ENCODE assay signal across 8 cellular contexts in genomic region chr12:64611430-64612286, GRCh38. TPM values are rescaled to one million over a fixed set of nuclear protein-coding genes. Genes with fewer than 3 reads are reported as not detected.
DNase-seq lines count a peak whose midpoint lies in the region; ATAC-seq and TF ChIP-seq lines count a peak whose summit lies in the region.

No MANE protein-coding gene starts in this region.

- peak overlapping the region; percentile 80 for H3K4ac ChIP-seq in IMR-90 (ENCODE audit: low read depth, low read length)

- H3K4me2 ChIP-seq in IMR-90 (ENCODE audit: low read depth, low read length): peak overlapping the region; percentile 100

- no peak for TF ChIP-seq POLR2A in IMR-90 (IDR thresholded peaks at IDR 0.05; ENCODE audit: low read depth, low read length)

- H3K4me1 ChIP-seq in IMR-90 (ENCODE audit: control insufficient read depth, insufficient read depth, low read length) (peaks cover 4% of the 10 kb centered on the region; the same call in 1 of the 2 replicates), esophagus (ENCODE audit: control insufficient read depth in 2 of 2, insufficient read depth in 2 of 2, low read length in 1 of 2) (no peaks in the 10 kb centered on the region)

- H3K9me3 Mint-ChIP-seq in activated CD4-positive, alpha-beta memory T cell treated with anti-CD3 and anti-CD28 coated beads for 36 hours: no peaks in the 10 kb centered on the region
- no peaks in the 10 kb centered on the region for H3K9me3 Mint-ChIP-seq in natural killer cell

- no peaks in the 10 kb centered on the region for H3K9me3 ChIP-seq in IMR-90 (ENCODE audit: control insufficient read depth, insufficient read depth, low read length)
- H3K9me3 ChIP-seq in esophagus (ENCODE audit: control insufficient read depth in 2 of 2, insufficient read depth in 1 of 2, low read depth in 1 of 2, low read length in 1 of 2): no peaks in the 10 kb centered on the region

- peak overlapping the region; percentile 71; the same call in 1 of the 2 replicates for H2AK5ac ChIP-seq in IMR-90 (ENCODE audit: low read depth, low read length)

- H3K36me3 Mint-ChIP-seq in activated CD4-positive, alpha-beta memory T cell treated with anti-CD3 and anti-CD28 coated beads for 36 hours: peaks cover 34% of the 10 kb centered on the region
- H3K36me3 Mint-ChIP-seq in natural killer cell: no peaks in the 10 kb centered on the region

- H3K14ac ChIP-seq in IMR-90 (replicated peaks; ENCODE audit: low read depth, low read length): peak overlapping the region; percentile 94

- peaks cover 46% of the 10 kb centered on the region for H3K4me1 Mint-ChIP-seq in activated CD4-positive, alpha-beta memory T cell treated with anti-CD3 and anti-CD28 coated beads for 36 hours (ENCODE audit: low read depth)
- H3K4me1 Mint-ChIP-seq in natural killer cell: peaks cover 53 to 62% of the 10 kb centered on the region in 2 donors

- peak overlapping the region; percentile 64 for H2BK120ac ChIP-seq in IMR-90 (ENCODE audit: low read depth, low read length)

- POLR2A ChIA-PET in IMR-90 (lab: Charles Lee; ENCODE audit: unreplicated experiment): interaction anchor here (0.6 kb wide), 2 partner anchors 25 to 84 kb away, joined by 5 to 9 read pairs; no protein-coding TSS in a partner anchor
- POLR2A ChIA-PET in activated CD4-positive, alpha-beta memory T cell treated with anti-CD3 and anti-CD28 coated beads for 36 hours (lab: Charles Lee): interaction anchor here (0.6 to 3.0 kb wide), 10 partner anchors 9 to 78 kb away, joined by 3 to 19 read pairs (median 4); no protein-coding TSS in a partner anchor

- H4K20me1 ChIP-seq in IMR-90 (ENCODE audit: insufficient read depth, low read length): peaks cover 6% of the 10 kb centered on the region; the same call in 1 of the 2 replicates

- no peaks in the 10 kb centered on the region for H3K27me3 ChIP-seq in IMR-90 (ENCODE audit: control insufficient read depth, insufficient read depth, low read length)
- H3K27me3 ChIP-seq in esophagus (ENCODE audit: control insufficient read depth in 1 of 2, insufficient read depth in 2 of 2, low read length in 2 of 2): no peaks in the 10 kb centered on the region

- TF ChIP-seq CTCF in C4-2B (conservative IDR thresholded peaks at IDR 0.05) (no peak), IMR-90 (conservative IDR thresholded peaks at IDR 0.05; ENCODE audit: low read depth, low read length) (no peak), natural killer cell (IDR thresholded peaks at IDR 0.05) (no peak)

- H4K5ac ChIP-seq in IMR-90 (ENCODE audit: low read depth, low read length): peak overlapping the region; percentile 87

- no peaks in the 10 kb centered on the region for H3K36me3 ChIP-seq in IMR-90 (ENCODE audit: control insufficient read depth, insufficient read depth, low read length)
- no peaks in the 10 kb centered on the region for H3K36me3 ChIP-seq in esophagus (ENCODE audit: control insufficient read depth in 2 of 2, insufficient read depth in 2 of 2, low read length in 1 of 2)

- H2AK9ac ChIP-seq in IMR-90 (replicated peaks; ENCODE audit: low read depth, low read length, poor library complexity): peak overlapping the region; percentile 94

- peak overlapping the region; percentile 95 for H3K4me3 Mint-ChIP-seq in activated CD4-positive, alpha-beta memory T cell treated with anti-CD3 and anti-CD28 coated beads for 36 hours
- peak overlapping the region; percentile 98 for H3K4me3 Mint-ChIP-seq in natural killer cell

- H4K8ac ChIP-seq in IMR-90 (ENCODE audit: low read depth in 2 of 2, low read length in 2 of 2): peak overlapping the region; percentile 64 to 86

- CTCF ChIA-PET in IMR-90 (lab: Yijun Ruan, JAX): interaction anchor here (0.5 to 1.5 kb wide), 4 partner anchors 22 to 85 kb away, joined by 3 to 6 read pairs (median 4); no protein-coding TSS in a partner anchor
- CTCF ChIA-PET in activated CD4-positive, alpha-beta memory T cell treated with anti-CD3 and anti-CD28 coated beads for 36 hours (lab: Charles Lee): interaction anchor here (0.8 to 5.8 kb wide), 9 partner anchors 14 to 84 kb away, joined by 3 to 87 read pairs (median 4); no protein-coding TSS in a partner anchor

- DNase-seq in IMR-90 (peak; percentile 27), natural killer cell (no peak), mucosa of gallbladder (ENCODE audit: low spot score) (no peak)
- peak; percentile 40 for DNase-seq in activated CD4-positive, alpha-beta memory T cell treated with anti-CD3 and anti-CD28 coated beads for 36 hours

- H2BK5ac ChIP-seq in IMR-90 (ENCODE audit: low read depth, low read length, poor library complexity, severe bottlenecking): peak overlapping the region; percentile 59

- H3K9me1 ChIP-seq in IMR-90 (ENCODE audit: insufficient read depth, low read length): no peaks in the 10 kb centered on the region

- peak overlapping the region; percentile 100 for H3K27ac ChIP-seq in C4-2B
- H3K27ac ChIP-seq in IMR-90 (ENCODE audit: insufficient read depth, low read length): peak overlapping the region; percentile 85
- peak overlapping the region; percentile 93 for H3K27ac ChIP-seq in esophagus (ENCODE audit: low read depth in 2 of 2, low read length in 1 of 2)

- peak overlapping the region; percentile 50 for H2BK20ac ChIP-seq in IMR-90 (ENCODE audit: low read depth, low read length)

- in situ Hi-C loops in IMR-90 (cut with MboI; ENCODE audit: low sequenced_read_pairs): no loop called here

- 5% methylated on average over 4 of the region's 28 CpGs; no CpG with 5 or more reads in 1 of the 2 experiments for WGBS in IMR-90 (ENCODE audit: extremely low coverage in 2 of 2, insufficient read length in 1 of 2), 2 experiments
- WGBS in esophagus, 2 donors: 8 to 12% methylated on average over 28 of the region's 28 CpGs

- no peaks in the 10 kb centered on the region for H3K27me3 Mint-ChIP-seq in activated CD4-positive, alpha-beta memory T cell treated with anti-CD3 and anti-CD28 coated beads for 36 hours
- H3K27me3 Mint-ChIP-seq in natural killer cell (ENCODE audit: low read depth in 2 of 2): no peaks in the 10 kb centered on the region

- peak overlapping the region; percentile 80 for H3K56ac ChIP-seq in IMR-90 (ENCODE audit: extremely low read depth, insufficient read depth, low read length)

- intact Hi-C loops in IMR-90 (cut with micrococcal nuclease): loop anchor here (1.0 to 5.0 kb wide), 3 partner anchors 50 to 87 kb away; no protein-coding TSS in a partner anchor
- intact Hi-C loops in activated CD4-positive, alpha-beta memory T cell treated with anti-CD3 and anti-CD28 coated beads for 36 hours (cut with micrococcal nuclease): loop anchor here (1.0 kb wide), 2 partner anchors 14 to 148 kb away; partner anchors contain the start of gene GNS
- intact Hi-C loops in natural killer cell (cut with micrococcal nuclease): loop anchor here (1.0 to 5.0 kb wide), 5 partner anchors 57 to 105 kb away; no protein-coding TSS in a partner anchor

- no TSS peak for BruUV-seq in IMR-90 (replicated peaks; lab: Mats Ljungman, UMichigan)

- peak overlapping the region; percentile 93 for H3K23ac ChIP-seq in IMR-90 (ENCODE audit: low read depth, low read length)

- H4K91ac ChIP-seq in IMR-90 (ENCODE audit: insufficient read depth, low read depth, low read length): peak overlapping the region; percentile 74

- TF ChIP-seq RAD21 in IMR-90 (IDR thresholded peaks at IDR 0.05; ENCODE audit: low read length): no peak; the same call in 1 of the 2 replicates

- H3K18ac ChIP-seq in IMR-90 (ENCODE audit: low read depth, low read length): peak overlapping the region; percentile 84

- peak overlapping the region; percentile 51; the same call in 2 of the 3 replicates for H2BK15ac ChIP-seq in IMR-90 (ENCODE audit: low read depth, low read length)

- H3K79me1 ChIP-seq in IMR-90 (ENCODE audit: low read depth in 1 of 2, low read length in 2 of 2): peaks cover 19 to 36% of the 10 kb centered on the region in 2 experiments

- peak overlapping the region; percentile 95 for H2AFZ ChIP-seq in IMR-90 (replicated peaks; ENCODE audit: low read length, poor library complexity)

- H3K27ac Mint-ChIP-seq in activated CD4-positive, alpha-beta memory T cell treated with anti-CD3 and anti-CD28 coated beads for 36 hours: peak overlapping the region; percentile 92
- H3K27ac Mint-ChIP-seq in natural killer cell: peak overlapping the region; percentile 90 to 97

- dilution Hi-C loops in IMR-90 (cut with HindIII; ENCODE audit: low sequenced_read_pairs, unreplicated experiment): no loop called here

- H3K4me3 ChIP-seq in IMR-90 (ENCODE audit: insufficient read depth, low read depth, low read length): peak overlapping the region; percentile 84
- peak overlapping the region; percentile 93 for H3K4me3 ChIP-seq in esophagus (ENCODE audit: low read depth in 1 of 2, low read length in 2 of 2)

- peak overlapping the region; percentile 79 for H3K9ac ChIP-seq in IMR-90 (ENCODE audit: low read depth, low read length)

- ATAC-seq in IMR-90 (ENCODE audit: low read depth) (no peak), natural killer cell (peak in 1 of 3 donors; percentile 2), GM21515 (IDR thresholded peaks at IDR 0.05; ENCODE audit: unreplicated experiment) (no peak), HG02884 (IDR thresholded peaks at IDR 0.05; ENCODE audit: unreplicated experiment) (no peak)

TF ChIP-seq in IMR-90, 13 proteins besides CTCF, POLR2A, EP300 and RAD21 (continues in another document):
- TF ChIP-seq MXI1 (IDR thresholded peaks at IDR 0.05; ENCODE audit: borderline replicate concordance, low read depth, low read length): no peak
- TF ChIP-seq BHLHE40 (IDR thresholded peaks at IDR 0.05; ENCODE audit: low read depth, low read length): no peak
- no peak for TF ChIP-seq RCOR1 (IDR thresholded peaks at IDR 0.05; ENCODE audit: insufficient replicate concordance, low read length)
- TF ChIP-seq MAZ (IDR thresholded peaks at IDR 0.05; ENCODE audit: borderline replicate concordance, low read depth, low read length): no peak
- no peak for TF ChIP-seq FOS (IDR thresholded peaks at IDR 0.05; ENCODE audit: low read depth, low read length)
- TF ChIP-seq RFX5 (IDR thresholded peaks at IDR 0.05; ENCODE audit: low read depth, low read length): no peak

RNA-seq across cellular contexts. Expression of gene RASSF3, which starts 1.4 kb away (rescaled TPM):
- total RNA-seq in IMR-90 (2012; rRNA removed) (21.4 and 39.3 TPM in 2 replicates), natural killer cell (100 to 1,000 TPM in 1 of 3 donors, 10 to 100 TPM in 2; 63.4 to 105 (median 80.5) TPM), mucosa of gallbladder (130 TPM)
- polyA plus RNA-seq in IMR-90 (2012; rRNA removed) (14.2 and 18.7 TPM in 2 replicates), esophagus (10 to 100 TPM; 12.2 to 12.5 TPM)
- polyA plus RNA-seq in IMR-90 (2012; cell fraction: cytosol; rRNA removed): 10.9 and 12.2 TPM in 2 replicates
- polyA plus RNA-seq in IMR-90 (2012; cell fraction: nucleus; rRNA removed; ENCODE audit: low replicate concordance): 8.4 and 13.6 TPM in 2 replicates
- total RNA-seq in activated CD4-positive, alpha-beta memory T cell treated with anti-CD3 and anti-CD28 coated beads for 36 hours: 10 to 100 TPM; 40.6 to 40.7 TPM

Comparison
In these comparisons a context has a peak if more than half of its experiments do, and no peak if none do; other contexts are left out.
1. DNase-seq: peak in IMR-90 (single experiment) and activated CD4-positive, alpha-beta memory T cell treated with anti-CD3 and anti-CD28 coated beads for 36 hours (single experiment); none in natural killer cell (single experiment) and mucosa of gallbladder (single experiment).
2. Peak in every context shown above with its lines, with median percentiles within 50 percentile points of each other: H3K27ac ChIP-seq.